Comparison of ENCODE assay signal across 20 cellular contexts in the genomic region with DNA sequence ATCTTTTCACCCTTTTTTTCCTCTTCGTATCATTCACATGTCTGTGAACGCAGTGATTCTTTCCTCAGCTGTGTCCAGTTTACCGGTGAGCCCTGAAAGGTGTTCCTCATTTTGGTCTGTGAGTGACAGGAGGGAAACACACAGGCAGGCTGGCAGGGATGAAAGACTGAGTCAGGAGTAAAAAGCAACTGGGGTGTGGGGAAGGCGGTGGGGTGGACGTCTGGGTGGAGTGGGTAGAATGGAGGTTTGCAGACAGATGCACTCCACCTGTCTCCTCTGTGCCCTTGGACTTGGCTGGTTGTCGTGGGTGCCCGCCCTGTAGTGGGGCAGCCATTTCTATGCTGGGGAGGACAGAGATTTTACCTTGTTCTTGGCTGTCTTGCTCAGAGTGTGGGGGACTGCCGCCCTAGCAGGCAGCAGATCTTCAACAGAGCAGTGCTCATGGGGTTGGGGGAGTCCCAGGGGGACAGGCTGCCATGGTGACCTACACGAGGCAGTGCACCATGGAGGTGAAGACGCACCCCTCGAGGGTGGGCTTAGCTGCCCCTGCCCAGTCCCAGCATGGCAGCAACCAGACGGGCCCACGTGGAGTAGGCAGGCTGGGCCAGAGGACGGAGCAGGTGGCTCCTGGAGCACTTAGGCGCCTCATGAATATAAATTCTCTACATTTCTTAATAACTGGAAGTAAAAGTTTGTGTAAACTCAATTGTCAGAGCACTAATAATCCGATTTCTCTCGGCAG.
"Had no signal": no experiment of that assay in that cellular context is flagged by ENCODE, and none has a peak within 500 bp of the region (broad histone marks: within the 10 kb centered on the region; RNA-seq: fewer than 3 reads in every experiment).

No MANE protein-coding gene starts in this region.

- H3K27me3 ChIP-seq: neural progenitor cell, pancreas had no signal

- ATAC-seq: activated naive CD8-positive, alpha-beta T cell treated with anti-CD3 and anti-CD28 coated beads, Interleukin-2, amount 50 U/mL, for 24 hours; pancreas; SK-N-SH treated with all-trans-retinoic acid at 6 μM for 48 hours; T-cell had no signal

- H3K36me3 ChIP-seq: neural progenitor cell, pancreas had no signal

- H3K27ac ChIP-seq: coronary artery, neural progenitor cell, pancreas had no signal

- DNase-seq: activated CD4-positive, alpha-beta T cell treated with anti-CD3 and anti-CD28 coated beads, Interleukin-2, amount 50 U/mL, for 4 hours; activated naive CD4-positive, alpha-beta T cell treated with anti-CD3 and anti-CD28 coated beads, Interleukin-2, amount 10 ng/mL, durations not matched to agents 7 days and 5 days; activated naive CD8-positive, alpha-beta T cell treated with anti-CD3 and anti-CD28 coated beads, Interleukin-2, amount 50 U/mL, for 24 hours; activated T-cell treated with anti-CD3 and anti-CD28 coated beads, Interleukin-2, amount 50 U/mL, for 24 hours; anterior cingulate cortex; central memory CD4-positive, alpha-beta T cell; foreskin melanocyte; glutamatergic neuron; hypothalamus; mammary epithelial cell; naive B cell; pancreas; SIG-M5; stimulated activated CD4-positive, alpha-beta T cell treated with anti-CD3 and anti-CD28 coated beads, Interleukin-1b, Interleukin-23, amount 100 ng/mL, for 48 hours; stimulated activated naive CD4-positive, alpha-beta T cell treated with Interleukin-2 at 50 U/mL for 16 hours; trophoblast cell had no signal

- H3K4me1 ChIP-seq: neural progenitor cell, pancreas had no signal

- H3K9me3 ChIP-seq: pancreas had no signal

- H3K4me3 ChIP-seq: coronary artery, neural progenitor cell, pancreas had no signal
